In genomic region chr10:72334196-72334831, GRCh38 we compare ENCODE assay signal across 8 cellular contexts. TPM values are rescaled to one million over a fixed set of nuclear protein-coding genes. Genes with fewer than 3 reads are reported as not detected.
DNase-seq lines count a peak whose midpoint lies in the region; ATAC-seq and TF ChIP-seq lines count a peak whose summit lies in the region.

No MANE protein-coding gene starts in this region.

- H3K9me3 Mint-ChIP-seq in activated CD4-positive, alpha-beta T cell treated with anti-CD3 and anti-CD28 coated beads for 36 hours (ENCODE audit: low read depth) = no peaks in the 10 kb centered on the region

- peaks cover 37% of the 10 kb centered on the region for H3K36me3 Mint-ChIP-seq in activated CD4-positive, alpha-beta T cell treated with anti-CD3 and anti-CD28 coated beads for 36 hours (ENCODE audit: low read depth)

- peaks cover 75 to 81% (median 78%) of the 10 kb centered on the region in 4 donors for H3K4me1 ChIP-seq in upper lobe of left lung

- intact Hi-C loops in activated CD4-positive, alpha-beta T cell treated with anti-CD3 and anti-CD28 coated beads for 36 hours (cut with DNase I, micrococcal nuclease) = loop anchor here (2.0 to 5.0 kb wide), 5 partner anchors 38 to 247 kb away; partner anchors contain the start of gene SPOCK2 (in 2 of the 2)

- H3K4me3 ChIP-seq in cardiac fibroblast (replicated peaks in 1 of 2; ENCODE audit: low read depth in 2 of 2, low read length in 2 of 2) = no peak overlapping the region
- H3K4me3 ChIP-seq in upper lobe of left lung = no peak overlapping the region

- H3K27ac ChIP-seq in upper lobe of left lung = peak overlapping the region; percentile 86 to 95 (median 92)

- peaks cover 78% of the 10 kb centered on the region for H3K4me1 Mint-ChIP-seq in activated CD4-positive, alpha-beta T cell treated with anti-CD3 and anti-CD28 coated beads for 36 hours

- ATAC-seq in activated CD4-positive, alpha-beta T cell treated with anti-CD3 and anti-CD28 coated beads for 36 hours = peak; percentile 0
- ATAC-seq in upper lobe of left lung (ENCODE audit: low FRiP score in 2 of 2) = no peak

- no peak for TF ChIP-seq EP300 in upper lobe of left lung (IDR thresholded peaks at IDR 0.05)

- CTCF ChIA-PET in activated CD4-positive, alpha-beta T cell treated with anti-CD3 and anti-CD28 coated beads for 36 hours (lab: Charles Lee) = interaction anchor here (0.6 to 2.4 kb wide), 17 partner anchors 10 to 379 kb away, joined by 3 to 11 read pairs (median 4); partner anchors contain the start of genes ANAPC16 and ASCC1

- H3K27me3 ChIP-seq in upper lobe of left lung = no peaks in the 10 kb centered on the region

- H3K36me3 ChIP-seq in upper lobe of left lung = peaks cover 4 to 45% (median 29%) of the 10 kb centered on the region in 4 donors

- WGBS in upper lobe of left lung, 2 donors = 64 to 78% methylated on average over 17 to 18 of the region's 18 CpGs

- TF ChIP-seq CTCF in cardiac fibroblast (IDR thresholded peaks at IDR 0.05; ENCODE audit: low read depth, low read length) = no peak
- no peak for TF ChIP-seq CTCF in upper lobe of left lung (IDR thresholded peaks at IDR 0.05)

- no peaks in the 10 kb centered on the region for H3K9me3 ChIP-seq in upper lobe of left lung

- no peaks in the 10 kb centered on the region for H3K27me3 Mint-ChIP-seq in activated CD4-positive, alpha-beta T cell treated with anti-CD3 and anti-CD28 coated beads for 36 hours

- H3K27ac Mint-ChIP-seq in activated CD4-positive, alpha-beta T cell treated with anti-CD3 and anti-CD28 coated beads for 36 hours = peak overlapping the region; percentile 99

- TF ChIP-seq POLR2A in upper lobe of left lung (IDR thresholded peaks at IDR 0.05) = no peak

- POLR2A ChIA-PET in activated CD4-positive, alpha-beta T cell treated with anti-CD3 and anti-CD28 coated beads for 36 hours (lab: Charles Lee) = interaction anchor here (0.8 to 4.6 kb wide), 13 partner anchors 11 to 249 kb away, joined by 3 to 48 read pairs (median 6); partner anchors contain the start of gene DDIT4

- peak overlapping the region; percentile 60 for H3K4me3 Mint-ChIP-seq in activated CD4-positive, alpha-beta T cell treated with anti-CD3 and anti-CD28 coated beads for 36 hours

- DNase-seq in activated CD4-positive, alpha-beta T cell treated with anti-CD3 and anti-CD28 coated beads for 36 hours = peak; percentile 55
- no peak for DNase-seq in activated CD4-positive, alpha-beta T cell treated with anti-CD3 and anti-CD28 coated beads, Interleukin-2, amount 50 U/mL, for 48 hours
- DNase-seq in NCI-H226 (peak; percentile 56), cardiac fibroblast (ENCODE audit: low read depth in 2 of 2) (peak; percentile 40 to 93), middle frontal gyrus (ENCODE audit: extremely low spot score, low spot score) (peak; percentile 65), upper lobe of left lung (no peak), AML-193 (lab: John Stamatoyannopoulos, UW) (no peak)
- DNase-seq in stimulated activated CD4-positive, alpha-beta T cell treated with anti-CD3 and anti-CD28 coated beads, Interleukin-2, amount 100 ng/mL, for 48 hours = no peak

RNA-seq across cellular contexts. Expression of gene DNAJB12, which starts 20.4 kb away (rescaled TPM):
- 10 to 100 TPM; 19.7 to 21.9 TPM for total RNA-seq in activated CD4-positive, alpha-beta T cell treated with anti-CD3 and anti-CD28 coated beads for 36 hours
- total RNA-seq in upper lobe of left lung = 10 to 100 TPM; 24.4 to 81.7 (median 49.2) TPM

Comparison
In these comparisons a context has a peak if more than half of its experiments do, and no peak if none do; other contexts are left out.
1. DNase-seq: peak in activated CD4-positive, alpha-beta T cell treated with anti-CD3 and anti-CD28 coated beads for 36 hours (single experiment), NCI-H226 (single experiment), cardiac fibroblast (2 of 2) and middle frontal gyrus (single experiment); none in activated CD4-positive, alpha-beta T cell treated with anti-CD3 and anti-CD28 coated beads, Interleukin-2, amount 50 U/mL, for 48 hours (0 of 2), upper lobe of left lung (0 of 2), stimulated activated CD4-positive, alpha-beta T cell treated with anti-CD3 and anti-CD28 coated beads, Interleukin-2, amount 100 ng/mL, for 48 hours (0 of 2) and AML-193 (0 of 2).